In the genomic region with DNA sequence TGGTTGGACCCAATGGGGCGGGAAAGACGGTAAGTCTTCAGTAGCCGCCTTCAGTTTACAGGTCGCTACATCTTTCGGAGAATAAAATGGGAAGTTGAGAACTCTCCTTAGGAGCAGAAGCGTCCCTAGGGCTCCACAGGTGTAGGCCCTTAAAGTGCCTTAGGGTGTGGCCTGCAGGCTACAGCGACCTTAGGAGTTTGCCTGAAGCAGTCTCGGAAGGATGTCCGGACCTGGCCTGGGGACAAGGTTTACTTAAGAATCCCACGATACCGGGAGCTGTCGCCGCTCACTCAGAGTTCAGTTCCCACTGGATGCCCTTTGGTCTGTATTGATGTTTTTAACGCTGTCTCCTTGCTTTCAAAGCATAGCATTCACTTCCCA, we compare ENCODE assay signal across 8 cellular contexts. TPM values are rescaled to one million over a fixed set of nuclear protein-coding genes. Genes with fewer than 3 reads are reported as not detected.
A peak's percentile ranks its signal among the peaks of the same experiment; 100 is the strongest.
DNase-seq lines count a peak whose midpoint lies in the region; ATAC-seq and TF ChIP-seq lines count a peak whose summit lies in the region.

No MANE protein-coding gene starts in this region.

- no peaks in the 10 kb centered on the region for H3K27me3 Mint-ChIP-seq in activated CD4-positive, alpha-beta T cell treated with anti-CD3 and anti-CD28 coated beads, Interleukin-2, amount 10 ng/mL, durations not matched to agents 24 days and 14 days

- H3K27ac Mint-ChIP-seq in activated CD4-positive, alpha-beta T cell treated with anti-CD3 and anti-CD28 coated beads, Interleukin-2, amount 10 ng/mL, durations not matched to agents 24 days and 14 days = peak overlapping the region; percentile 94

- H3K4me1 ChIP-seq in DND-41 (ENCODE audit: insufficient read depth, low read length) = peaks cover 51% of the 10 kb centered on the region
- H3K4me1 ChIP-seq in Karpas-422 (ENCODE audit: low read length) = peaks cover 20% of the 10 kb centered on the region
- peaks cover 0 to 17% (median 12%) of the 10 kb centered on the region in 4 donors for H3K4me1 ChIP-seq in tibial artery

- H3K9ac ChIP-seq in DND-41 (ENCODE audit: low read depth, low read length) (peak overlapping the region; percentile 64), Karpas-422 (ENCODE audit: low read length) (peak overlapping the region; percentile 100)

- peak; percentile 49 for DNase-seq in DND-41
- DNase-seq in Karpas-422 = peak; percentile 84
- peak; percentile 79 for DNase-seq in activated CD4-positive, alpha-beta T cell treated with anti-CD3 and anti-CD28 coated beads, Interleukin-2, amount 10 ng/mL, durations not matched to agents 24 days and 14 days
- DNase-seq in epithelial cell of prostate (ENCODE audit: low read depth, low spot score) = no peak
- peak; percentile 38 for DNase-seq in myocyte (ENCODE audit: low read depth)
- peak in 1 of 2 donors; percentile 24 for DNase-seq in tibial artery
- DNase-seq in NCI-H187 treated with DMSO at 0.1 percent for 48 hours (lab: John Stamatoyannopoulos, UW) = no peak

- H3K4me3 Mint-ChIP-seq in activated CD4-positive, alpha-beta T cell treated with anti-CD3 and anti-CD28 coated beads, Interleukin-2, amount 10 ng/mL, durations not matched to agents 24 days and 14 days = peak overlapping the region; percentile 89

- peaks cover 28% of the 10 kb centered on the region for H3K36me3 ChIP-seq in DND-41 (ENCODE audit: insufficient read depth, low read length)
- peaks cover 37% of the 10 kb centered on the region for H3K36me3 ChIP-seq in Karpas-422 (ENCODE audit: insufficient read depth, low read length)
- H3K36me3 ChIP-seq in tibial artery = peaks cover 5 to 25% (median 5%) of the 10 kb centered on the region in 3 donors

- no peak for TF ChIP-seq CTCF in DND-41 (IDR thresholded peaks at IDR 0.05; ENCODE audit: borderline replicate concordance, extremely low read depth, low read length, poor library complexity, severe bottlenecking)
- no peak for TF ChIP-seq CTCF in tibial artery (IDR thresholded peaks at IDR 0.05)

- intact Hi-C loops in activated CD4-positive, alpha-beta T cell treated with anti-CD3 and anti-CD28 coated beads, Interleukin-2, amount 10 ng/mL, durations not matched to agents 24 days and 14 days (cut with micrococcal nuclease) = loop anchor here (1.0 to 2.0 kb wide), 3 partner anchors 8 to 32 kb away; no protein-coding TSS in a partner anchor
- intact Hi-C loops in tibial artery (cut with DNase I; ENCODE audit: low total_unique reads) = no loop called here

- H3K4me3 ChIP-seq in DND-41 (ENCODE audit: low read depth in 1 of 2, low read length in 2 of 2) (peak overlapping the region; percentile 46 to 71), Karpas-422 (ENCODE audit: low read length) (peak overlapping the region; percentile 96), tibial artery (peak overlapping the region; percentile 64 to 89)

- no peaks in the 10 kb centered on the region for H3K9me2 ChIP-seq in Karpas-422 (replicated peaks; ENCODE audit: insufficient read depth, low read length)

- H3K27me3 ChIP-seq in DND-41 (ENCODE audit: insufficient read depth, low read length, poor library complexity) = no peaks in the 10 kb centered on the region
- no peaks in the 10 kb centered on the region for H3K27me3 ChIP-seq in Karpas-422 (ENCODE audit: low read length)
- no peaks in the 10 kb centered on the region for H3K27me3 ChIP-seq in tibial artery

- H4K20me1 ChIP-seq in DND-41 (ENCODE audit: insufficient read depth, low read length) (no peaks in the 10 kb centered on the region), Karpas-422 (ENCODE audit: insufficient read depth, low read depth, low read length) (no peaks in the 10 kb centered on the region)

- peak overlapping the region; percentile 79 for H3K4me2 ChIP-seq in DND-41 (ENCODE audit: insufficient read depth, low read length)
- peak overlapping the region; percentile 86 for H3K4me2 ChIP-seq in Karpas-422 (ENCODE audit: low read depth, low read length, poor library complexity, severe bottlenecking)

- H3K4me1 Mint-ChIP-seq in activated CD4-positive, alpha-beta T cell treated with anti-CD3 and anti-CD28 coated beads, Interleukin-2, amount 10 ng/mL, durations not matched to agents 24 days and 14 days = peaks cover 25% of the 10 kb centered on the region

- H3K9me3 Mint-ChIP-seq in activated CD4-positive, alpha-beta T cell treated with anti-CD3 and anti-CD28 coated beads, Interleukin-2, amount 10 ng/mL, durations not matched to agents 24 days and 14 days = no peaks in the 10 kb centered on the region

- peaks cover 7% of the 10 kb centered on the region for H3K36me3 Mint-ChIP-seq in activated CD4-positive, alpha-beta T cell treated with anti-CD3 and anti-CD28 coated beads, Interleukin-2, amount 10 ng/mL, durations not matched to agents 24 days and 14 days (ENCODE audit: low read depth)

- H3K79me2 ChIP-seq in DND-41 (ENCODE audit: insufficient read depth, low read length) (peaks cover 50% of the 10 kb centered on the region), Karpas-422 (ENCODE audit: low read length) (peaks cover 55% of the 10 kb centered on the region)

- no peaks in the 10 kb centered on the region for H3K9me3 ChIP-seq in DND-41 (ENCODE audit: insufficient read depth, low read length, severe bottlenecking)
- H3K9me3 ChIP-seq in Karpas-422 (ENCODE audit: low read length) = no peaks in the 10 kb centered on the region
- H3K9me3 ChIP-seq in tibial artery = no peaks in the 10 kb centered on the region

- peak overlapping the region; percentile 87 for H2AFZ ChIP-seq in DND-41 (ENCODE audit: low read depth, low read length)
- H2AFZ ChIP-seq in Karpas-422 (ENCODE audit: low read length) = peak overlapping the region; percentile 83

- H3K27ac ChIP-seq in DND-41 (ENCODE audit: low read length) (peak overlapping the region; percentile 75), Karpas-422 (ENCODE audit: low read length) (peak overlapping the region; percentile 74), epithelial cell of prostate (peak overlapping the region; percentile 74), tibial artery (peak overlapping the region; percentile 86 to 95)

- ATAC-seq in DND-41 (ENCODE audit: insufficient read depth, low read depth) = peak; percentile 39
- ATAC-seq in GM21526 (IDR thresholded peaks at IDR 0.05; ENCODE audit: low FRiP score, unreplicated experiment) = peak; percentile 50

RNA-seq across cellular contexts. Expression of gene RAD50, which starts 0.6 kb away (rescaled TPM):
- total RNA-seq in Karpas-422 (2014; rRNA removed; shearing (Covaris generic); ENCODE audit: low replicate concordance) = 37.3 and 72.6 TPM in 2 replicates
- 37.4 and 39.5 TPM in 2 replicates for total RNA-seq in activated CD4-positive, alpha-beta T cell treated with anti-CD3 and anti-CD28 coated beads, Interleukin-2, amount 10 ng/mL, durations not matched to agents 24 days and 14 days
- total RNA-seq in myocyte = 21.0 and 25.9 TPM in 2 replicates
- 9.9 TPM for polyA plus RNA-seq in myocyte (2012)

RNA-seq across cellular contexts. Expression of gene IL5, which starts 14.1 kb away (rescaled TPM):
- not detected in 2 replicates for total RNA-seq in Karpas-422 (2014; rRNA removed; shearing (Covaris generic); ENCODE audit: low replicate concordance)
- 7.0 and 7.1 TPM in 2 replicates for total RNA-seq in activated CD4-positive, alpha-beta T cell treated with anti-CD3 and anti-CD28 coated beads, Interleukin-2, amount 10 ng/mL, durations not matched to agents 24 days and 14 days
- not detected in 2 replicates for total RNA-seq in myocyte
- not detected for polyA plus RNA-seq in myocyte (2012)

Comparison
In these comparisons a context has a peak if more than half of its experiments do, and no peak if none do; other contexts are left out.
1. DNase-seq: peak in DND-41 (single experiment), Karpas-422 (single experiment), activated CD4-positive, alpha-beta T cell treated with anti-CD3 and anti-CD28 coated beads, Interleukin-2, amount 10 ng/mL, durations not matched to agents 24 days and 14 days (single experiment) and myocyte (single experiment); none in epithelial cell of prostate (single experiment) and NCI-H187 treated with DMSO at 0.1 percent for 48 hours (single experiment).
2. Peak in every context shown above with its lines, with median percentiles within 50 percentile points of each other: H3K27ac ChIP-seq and H3K4me3 ChIP-seq.